ENCODE assay signal across 24 cellular contexts in genomic region chr18:27983780-27984179, GRCh38.
"Had no signal": no experiment of that assay in that cellular context is flagged by ENCODE, and none has a peak within 500 bp of the region (broad histone marks: within the 10 kb centered on the region; RNA-seq: fewer than 3 reads in every experiment).

No MANE protein-coding gene starts in this region.

- H3K9me3 ChIP-seq: lower lobe of right lung, mucosa of descending colon, sigmoid colon, transverse colon had no signal

- H3K36me3 ChIP-seq: lower lobe of right lung, sigmoid colon, transverse colon had no signal

- H3K4me3 ChIP-seq: dorsolateral prefrontal cortex, hepatocyte, lower lobe of right lung, mucosa of descending colon, sigmoid colon, smooth muscle cell, transverse colon had no signal

- ATAC-seq: activated T-helper 17 cell treated with anti-CD3 and anti-CD28 coated beads, Interleukin-2, amount 50 U/mL, for 72 hours; effector memory CD8-positive, alpha-beta T cell; esophagus mucosa; left lobe of liver; lower lobe of right lung; mucosa of descending colon; stimulated activated naive B cell treated with anti-CD40 and anti-IgM and Interleukin-4, amounts not matched to agents 10 μg/mL and 1 μg/mL and 100 μg/mL, for 72 hours had no signal

- H3K27ac Mint-ChIP-seq: activated naive CD8-positive, alpha-beta T cell treated with anti-CD3 and anti-CD28 coated beads for 36 hours; activated T-cell treated with anti-CD3 and anti-CD28 coated beads, Interleukin-2, amount 50 U/mL, for 24 hours; activated T-helper 17 cell treated with anti-CD3 and anti-CD28 coated beads, Interleukin-2, amount 50 U/mL, for 72 hours; effector memory CD8-positive, alpha-beta T cell; immature natural killer cell; stimulated activated naive B cell treated with anti-CD40 and anti-IgM and Interleukin-4, amounts not matched to agents 10 μg/mL and 1 μg/mL and 100 μg/mL, for 72 hours had no signal

- H3K4me1 ChIP-seq: lower lobe of right lung, sigmoid colon, transverse colon had no signal

- DNase-seq: activated CD4-positive, CD25-positive, alpha-beta regulatory T cell treated with anti-CD3 and anti-CD28 coated beads, Interleukin-2, amount 50 U/mL, for 72 hours; activated CD8-positive, alpha-beta memory T cell treated with anti-CD3 and anti-CD28 coated beads for 24 hours; activated CD8-positive, alpha-beta memory T cell treated with anti-CD3 and anti-CD28 coated beads, Interleukin-2, amount 50 U/mL, for 4 hours; activated naive CD4-positive, alpha-beta T cell; activated naive CD8-positive, alpha-beta T cell treated with anti-CD3 and anti-CD28 coated beads for 36 hours; activated T-cell treated with anti-CD3 and anti-CD28 coated beads, Interleukin-2, amount 50 U/mL, for 24 hours; dorsolateral prefrontal cortex; effector memory CD8-positive, alpha-beta T cell; foreskin melanocyte; immature natural killer cell; lower lobe of right lung; mesendoderm; mucosa of descending colon; sigmoid colon; stimulated activated CD4-positive, alpha-beta T cell treated with anti-CD3 and anti-CD28 coated beads, Interleukin-15, amount 100 ng/mL, for 24 hours; stimulated activated CD8-positive, alpha-beta memory T cell treated with anti-CD3 and anti-CD28 coated beads, Interleukin-4, amount 100 ng/mL, for 48 hours; stimulated activated naive B cell treated with anti-CD40 and anti-IgM and Interleukin-4, amounts not matched to agents 10 μg/mL and 1 μg/mL and 100 μg/mL, for 72 hours; transverse colon; WERI-Rb-1 had no signal

- H3K36me3 Mint-ChIP-seq: activated naive CD8-positive, alpha-beta T cell treated with anti-CD3 and anti-CD28 coated beads for 36 hours; immature natural killer cell; stimulated activated naive B cell treated with anti-CD40 and anti-IgM and Interleukin-4, amounts not matched to agents 10 μg/mL and 1 μg/mL and 100 μg/mL, for 72 hours had no signal

- H3K27me3 ChIP-seq: dorsolateral prefrontal cortex, hepatocyte, sigmoid colon, transverse colon had no signal

- H3K27ac ChIP-seq: dorsolateral prefrontal cortex, hepatocyte, lower lobe of right lung, sigmoid colon, transverse colon, WERI-Rb-1 had no signal
